Comparison of ENCODE assay signal across 1 cellular context in the genomic region with DNA sequence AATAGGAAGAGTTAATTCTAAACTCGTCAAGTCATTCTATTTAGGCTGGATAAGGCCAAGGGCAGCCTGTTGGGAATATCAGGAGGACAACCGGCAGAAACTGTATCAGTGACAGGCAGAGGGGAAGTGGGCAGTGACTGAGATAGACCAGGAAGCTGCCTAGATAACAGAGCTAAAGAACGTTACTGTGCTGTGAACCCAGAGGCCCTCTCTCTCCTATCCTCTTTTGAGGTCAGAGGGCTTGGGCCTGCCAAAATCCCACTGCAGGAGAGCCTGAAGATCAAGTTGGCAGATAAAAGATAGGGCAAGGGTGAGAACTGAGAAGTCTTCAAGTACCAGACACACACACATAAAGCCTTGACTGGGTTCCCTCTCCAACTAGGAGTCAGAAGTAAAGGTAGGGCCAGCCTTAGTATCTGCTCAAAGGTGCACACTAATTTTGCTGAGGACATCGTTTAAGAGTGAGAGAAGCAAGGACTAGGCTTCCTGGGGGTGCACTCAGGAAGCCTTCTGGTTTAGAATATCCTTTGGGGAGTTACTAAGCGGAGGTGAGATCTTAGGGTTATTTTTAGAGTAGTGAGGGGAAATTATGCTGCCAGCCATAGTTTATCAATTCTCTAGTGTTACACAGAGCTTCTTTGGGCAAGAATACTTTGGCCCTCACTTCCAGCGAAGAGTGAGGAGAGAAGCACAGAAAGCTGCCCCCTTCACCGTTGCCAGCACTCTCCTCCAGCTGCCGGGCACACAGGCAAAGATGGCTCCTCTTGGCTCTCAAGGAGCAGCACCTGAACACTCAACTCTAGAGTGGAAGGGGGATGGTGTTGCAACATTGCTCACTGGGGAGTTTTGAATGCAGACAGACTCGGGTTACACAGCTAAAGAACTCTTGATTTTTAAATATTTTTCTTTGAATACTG.
TF ChIP-seq lines count a peak whose summit lies in the region.

No MANE protein-coding gene starts in this region.

TF ChIP-seq in HepG2, 621 proteins besides CTCF, POLR2A, EP300 and RAD21 (continued from another document):
- no peak for TF ChIP-seq ZNF724P (CRISPR knock-in tag; IDR thresholded peaks at IDR 0.05; ENCODE audit: borderline replicate concordance)
TF ChIP-seq in HepG2: peak in this region for 3.
